ENCODE assay signal across 35 cellular contexts in genomic region chr3:32977842-32978241, GRCh38. TPM values are rescaled to one million over a fixed set of nuclear protein-coding genes. Genes with fewer than 3 reads are reported as not detected.
"Had no signal": no experiment of that assay in that cellular context is flagged by ENCODE, and none has a peak within 500 bp of the region (broad histone marks: within the 10 kb centered on the region; RNA-seq: fewer than 3 reads in every experiment).

No MANE protein-coding gene starts in this region.

- ATAC-seq: activated CD8-positive, alpha-beta memory T cell treated with anti-CD3 and anti-CD28 coated beads, Interleukin-2, amount 10 ng/mL, durations not matched to agents 7 days and 5 days; activated T-cell treated with anti-CD3 and anti-CD28 coated beads, Interleukin-2, amount 50 U/mL, for 72 hours; PC-3 had no signal

- H3K27me3 ChIP-seq: ascending aorta, breast epithelium had no signal

- H3K36me3 ChIP-seq: ascending aorta, breast epithelium had no signal

- H3K27ac Mint-ChIP-seq: activated B cell treated with CpG ODN at 0.5 μM for 24 hours; activated CD4-positive, alpha-beta memory T cell treated with anti-CD3 and anti-CD28 coated beads, Interleukin-2, amount 10 ng/mL, durations not matched to agents 7 days and 5 days; activated CD8-positive, alpha-beta memory T cell treated with anti-CD3 and anti-CD28 coated beads, Interleukin-2, amount 10 ng/mL, durations not matched to agents 7 days and 5 days; activated naive CD4-positive, alpha-beta T cell treated with anti-CD3 and anti-CD28 coated beads, Interleukin-2, amount 50 U/mL, for 24 hours; activated naive CD8-positive, alpha-beta T cell treated with anti-CD3 and anti-CD28 coated beads, Interleukin-2, amount 10 ng/mL, durations not matched to agents 7 days and 5 days; activated T-cell treated with anti-CD3 and anti-CD28 coated beads, Interleukin-2, amount 50 U/mL, for 72 hours; activated T-helper 2 cell treated with anti-CD3 and anti-CD28 coated beads, Interferon-gamma antibody, Interleukin-2, Interleukin-4, amounts not matched to agents 10 μg/mL and 5 μg/mL and 100 μg/mL, durations not matched to agents 14 hours and 24 hours and 36 hours had no signal

- H3K27ac ChIP-seq: ascending aorta, breast epithelium, RWPE1, VCaP had no signal

- H3K9me3 ChIP-seq: ascending aorta, breast epithelium had no signal

- H3K4me1 ChIP-seq: ascending aorta, breast epithelium had no signal

- H3K36me3 Mint-ChIP-seq: activated naive CD4-positive, alpha-beta T cell treated with anti-CD3 and anti-CD28 coated beads, Interleukin-2, amount 50 U/mL, for 24 hours; activated naive CD8-positive, alpha-beta T cell treated with anti-CD3 and anti-CD28 coated beads, Interleukin-2, amount 10 ng/mL, durations not matched to agents 7 days and 5 days had no signal

- H3K4me3 Mint-ChIP-seq: activated B cell treated with CpG ODN at 0.5 μM for 24 hours; activated CD4-positive, alpha-beta memory T cell treated with anti-CD3 and anti-CD28 coated beads, Interleukin-2, amount 10 ng/mL, durations not matched to agents 7 days and 5 days; activated CD8-positive, alpha-beta memory T cell treated with anti-CD3 and anti-CD28 coated beads, Interleukin-2, amount 10 ng/mL, durations not matched to agents 7 days and 5 days; activated naive CD4-positive, alpha-beta T cell treated with anti-CD3 and anti-CD28 coated beads, Interleukin-2, amount 50 U/mL, for 24 hours; activated naive CD8-positive, alpha-beta T cell treated with anti-CD3 and anti-CD28 coated beads, Interleukin-2, amount 10 ng/mL, durations not matched to agents 7 days and 5 days; activated T-cell treated with anti-CD3 and anti-CD28 coated beads, Interleukin-2, amount 50 U/mL, for 72 hours had no signal

- H3K4me3 ChIP-seq: ascending aorta, breast epithelium had no signal

- H3K27me3 Mint-ChIP-seq: activated B cell treated with CpG ODN at 0.5 μM for 24 hours; activated CD4-positive, alpha-beta memory T cell treated with anti-CD3 and anti-CD28 coated beads, Interleukin-2, amount 10 ng/mL, durations not matched to agents 7 days and 5 days; activated CD8-positive, alpha-beta memory T cell treated with anti-CD3 and anti-CD28 coated beads, Interleukin-2, amount 10 ng/mL, durations not matched to agents 7 days and 5 days; activated naive CD4-positive, alpha-beta T cell treated with anti-CD3 and anti-CD28 coated beads, Interleukin-2, amount 50 U/mL, for 24 hours had no signal

- DNase-seq: activated B cell treated with CpG ODN at 0.5 μM for 24 hours; activated CD4-positive, alpha-beta memory T cell treated with anti-CD3 and anti-CD28 coated beads, Interleukin-2, amount 10 ng/mL, durations not matched to agents 7 days and 5 days; activated CD4-positive, alpha-beta T cell treated with anti-CD3 and anti-CD28 coated beads for 48 hours; activated CD4-positive, CD25-positive, alpha-beta regulatory T cell treated with anti-CD3 and anti-CD28 coated beads, Interleukin-2, amount 50 U/mL, for 72 hours; activated CD8-positive, alpha-beta memory T cell treated with anti-CD3 and anti-CD28 coated beads for 24 hours; activated gamma-delta T cell; activated naive CD4-positive, alpha-beta T cell treated with Interleukin-2 at 50 U/mL for 16 hours; activated naive CD8-positive, alpha-beta T cell treated with anti-CD3 and anti-CD28 coated beads, Interleukin-2, amount 10 ng/mL, durations not matched to agents 7 days and 5 days; activated T-cell treated with anti-CD3 and anti-CD28 coated beads, Interleukin-2, amount 50 U/mL, for 1 hour; activated T-cell treated with anti-CD3 and anti-CD28 coated beads, Interleukin-2, amount 50 U/mL, for 72 hours; amygdala; MM.1S; NCI-H1092; NCI-H1436 treated with DMSO at 0.1 percent for 48 hours; NCI-H1694 treated with DMSO at 0.1 percent for 48 hours; NCI-H2029; NCI-H345; NCI-H524 treated with DMSO at 0.1 percent for 48 hours; PC-3; Right ventricle myocardium superior; SW 1271; T-helper 1 cell; T-helper 2 cell; T-helper 9 cell had no signal

- H3K9me3 Mint-ChIP-seq: activated B cell treated with CpG ODN at 0.5 μM for 24 hours; activated naive CD4-positive, alpha-beta T cell treated with anti-CD3 and anti-CD28 coated beads, Interleukin-2, amount 50 U/mL, for 24 hours; activated T-cell treated with anti-CD3 and anti-CD28 coated beads, Interleukin-2, amount 50 U/mL, for 72 hours had no signal

RNA-seq across cellular contexts. Expression of gene CCR4, which starts 26.4 kb away (rescaled TPM):
- total RNA-seq: cardiac septum, cerebellum, LHCN-M2, NCI-H460 had no signal
